18 cellular contexts compared by ENCODE assay signal in genomic region chr15:37791693-37792092, GRCh38.
DNase-seq lines count a peak whose midpoint lies in the region; ATAC-seq and TF ChIP-seq lines count a peak whose summit lies in the region.
"Had no signal": no experiment of that assay in that cellular context is flagged by ENCODE, and none has a peak within 500 bp of the region (broad histone marks: within the 10 kb centered on the region; RNA-seq: fewer than 3 reads in every experiment).

No MANE protein-coding gene starts in this region.

- no peaks in the 10 kb centered on the region for H3K79me1 ChIP-seq in neuronal stem cell (ENCODE audit: low read depth, low read length)

- no peak overlapping the region for H2BK120ac ChIP-seq in neuronal stem cell (ENCODE audit: low read depth, low read length)

- DNase-seq in SK-N-SH (no peak), KBM-7 (peak; percentile 9), endodermal cell (no peak), neuronal stem cell (ENCODE audit: low spot score) (no peak), NCI-H446 treated with DMSO at 0.1 percent for 48 hours (lab: John Stamatoyannopoulos, UW) (no peak), ecto neural progenitor cell (ENCODE audit: low spot score) (no peak)
- no peak for DNase-seq in activated T-helper 2 cell treated with anti-CD3 and anti-CD28 coated beads, Interferon-gamma antibody, Interleukin-2, Interleukin-4, amounts not matched to agents 10 μg/mL and 5 μg/mL and 100 μg/mL, durations not matched to agents 14 hours and 24 hours and 36 hours (ENCODE audit: low spot score)
- DNase-seq: AML-193; H7; NCI-H1105; NCI-H2081; NCI-H510A; NK-92 treated with Interleukin-12 subunit alpha and Interleukin-12 subunit beta, amount 100 ng/mL, for 24 hours; SHP77 treated with DMSO at 0.1 percent for 48 hours had no signal

- H4K8ac ChIP-seq in neuronal stem cell (ENCODE audit: low read depth, low read length): no peak overlapping the region

- H3K27ac ChIP-seq in SK-N-SH (ENCODE audit: low read depth in 2 of 2, low read length in 1 of 2) (peak overlapping the region in 1 of 2 experiments; percentile 34; a peak in 1 of 4 replicates), endodermal cell (ENCODE audit: low read depth, low read length) (no peak overlapping the region), neuronal stem cell (replicated peaks; ENCODE audit: low read length) (no peak overlapping the region)
- H3K27ac ChIP-seq: RWPE1, SK-N-MC had no signal

- no peak overlapping the region for H4K91ac ChIP-seq in neuronal stem cell (ENCODE audit: low read depth, low read length, poor library complexity)

- H2AK5ac ChIP-seq in neuronal stem cell (ENCODE audit: low read depth, low read length): no peak overlapping the region

- no peak overlapping the region for H2BK5ac ChIP-seq in neuronal stem cell (ENCODE audit: low read length)

- H3K4me1 ChIP-seq in SK-N-SH (ENCODE audit: control insufficient read depth in 1 of 2, insufficient read depth in 2 of 2, low read depth in 1 of 2, low read length in 1 of 2): peaks cover 15 to 30% of the 10 kb centered on the region in 2 experiments; a peak in 2 of 4 replicates
- no peaks in the 10 kb centered on the region for H3K4me1 ChIP-seq in endodermal cell (ENCODE audit: control insufficient read depth, insufficient read depth, low read length)
- peaks cover 0 to 17% of the 10 kb centered on the region in 2 donors for H3K4me1 ChIP-seq in neuronal stem cell (ENCODE audit: control insufficient read depth in 2 of 2, insufficient read depth in 1 of 2, low read depth in 1 of 2, low read length in 2 of 2)

- TF ChIP-seq EP300 in SK-N-SH (IDR thresholded peaks at IDR 0.05; ENCODE audit: borderline replicate concordance in 1 of 2, low read depth in 1 of 2, low read length in 1 of 2): no peak

- peaks cover 5% of the 10 kb centered on the region for H3K9me3 Mint-ChIP-seq in endodermal cell
- H3K9me3 Mint-ChIP-seq in activated T-helper 2 cell treated with anti-CD3 and anti-CD28 coated beads, Interferon-gamma antibody, Interleukin-2, Interleukin-4, amounts not matched to agents 10 μg/mL and 5 μg/mL and 100 μg/mL, durations not matched to agents 14 hours and 24 hours and 36 hours: no peaks in the 10 kb centered on the region

- no peak overlapping the region for H2BK15ac ChIP-seq in neuronal stem cell (ENCODE audit: low read length)

- POLR2A ChIA-PET in SK-N-SH (lab: Yijun Ruan, JAX): no interaction called here

- peak overlapping the region; percentile 35 for H2BK12ac ChIP-seq in neuronal stem cell (ENCODE audit: low read length)

- peak overlapping the region; percentile 38; the same call in 1 of the 2 replicates for H2AFZ ChIP-seq in SK-N-SH (ENCODE audit: low read depth)
- H2AFZ ChIP-seq in neuronal stem cell (ENCODE audit: low read length): peak overlapping the region; percentile 58

- H3K9ac ChIP-seq in SK-N-SH (no peak overlapping the region), endodermal cell (ENCODE audit: extremely low read depth, low read length, poor library complexity, severe bottlenecking) (no peak overlapping the region), neuronal stem cell (ENCODE audit: low read depth, low read length, poor library complexity) (no peak overlapping the region)

- H3K9me2 ChIP-seq in SK-N-SH: no peaks in the 10 kb centered on the region; the same call in 1 of the 2 replicates

- no peak overlapping the region for H3K4ac ChIP-seq in neuronal stem cell (ENCODE audit: low read length)

- 92% methylated on average over 3 of the region's 3 CpGs for WGBS in SK-N-SH (ENCODE audit: low lambda C conversion rate)
- WGBS in endodermal cell (ENCODE audit: insufficient coverage in 1 of 2, insufficient read length in 1 of 2), 2 experiments: 88 to 89% methylated on average over 1 to 3 of the region's 3 CpGs
- WGBS in neuronal stem cell (ENCODE audit: extremely low coverage in 2 of 2, insufficient read length in 2 of 2, insufficient replicate concordance in 1 of 2), 2 donors: no CpG with 5 or more reads among the region's 3 CpGs

- in situ Hi-C loops in KBM-7 (cut with MboI; ENCODE audit: low pct_unique_long_range_greater_than_20kb, low sequenced_read_pairs): no loop called here

- H3K79me2 ChIP-seq in SK-N-SH (ENCODE audit: insufficient read depth): no peaks in the 10 kb centered on the region

- intact Hi-C loops in activated T-helper 2 cell treated with anti-CD3 and anti-CD28 coated beads, Interferon-gamma antibody, Interleukin-2, Interleukin-4, amounts not matched to agents 10 μg/mL and 5 μg/mL and 100 μg/mL, durations not matched to agents 14 hours and 24 hours and 36 hours (cut with micrococcal nuclease): no loop called here

- H3K27me3 ChIP-seq in SK-N-SH (ENCODE audit: insufficient read depth) (no peaks in the 10 kb centered on the region), endodermal cell (ENCODE audit: control insufficient read depth, insufficient read depth, low read length, poor library complexity, severe bottlenecking) (no peaks in the 10 kb centered on the region), neuronal stem cell (ENCODE audit: control insufficient read depth in 3 of 3, insufficient read depth in 3 of 3, low read depth in 1 of 3, low read length in 3 of 3) (no peaks in the 10 kb centered on the region)

- no peak overlapping the region for H3K4me3 Mint-ChIP-seq in endodermal cell
- no peak overlapping the region for H3K4me3 Mint-ChIP-seq in activated T-helper 2 cell treated with anti-CD3 and anti-CD28 coated beads, Interferon-gamma antibody, Interleukin-2, Interleukin-4, amounts not matched to agents 10 μg/mL and 5 μg/mL and 100 μg/mL, durations not matched to agents 14 hours and 24 hours and 36 hours (ENCODE audit: low read depth)
- H3K4me3 Mint-ChIP-seq: CD14-positive monocyte had no signal

- no peak overlapping the region for H3K14ac ChIP-seq in neuronal stem cell (ENCODE audit: low read length)

- H3K27me3 Mint-ChIP-seq in endodermal cell (ENCODE audit: insufficient read depth): no peaks in the 10 kb centered on the region
- H3K27me3 Mint-ChIP-seq in activated T-helper 2 cell treated with anti-CD3 and anti-CD28 coated beads, Interferon-gamma antibody, Interleukin-2, Interleukin-4, amounts not matched to agents 10 μg/mL and 5 μg/mL and 100 μg/mL, durations not matched to agents 14 hours and 24 hours and 36 hours (ENCODE audit: low read depth): no peaks in the 10 kb centered on the region

- H3K4me2 ChIP-seq in SK-N-SH (no peak overlapping the region), neuronal stem cell (ENCODE audit: insufficient read depth, low read length, poor library complexity, severe bottlenecking) (no peak overlapping the region)

- TF ChIP-seq CTCF in SK-N-SH (IDR thresholded peaks at IDR 0.05) (no peak), endodermal cell (conservative IDR thresholded peaks at IDR 0.05) (no peak)

- H3F3A ChIP-seq in SK-N-SH (replicated peaks; ENCODE audit: insufficient read depth): peaks cover 4% of the 10 kb centered on the region

- H3K9me3 ChIP-seq in SK-N-SH: no peaks in the 10 kb centered on the region
- H3K9me3 ChIP-seq in endodermal cell (ENCODE audit: control insufficient read depth, low read length): peaks cover 8% of the 10 kb centered on the region
- no peaks in the 10 kb centered on the region for H3K9me3 ChIP-seq in neuronal stem cell (replicated peaks in 1 of 2; ENCODE audit: control insufficient read depth in 2 of 2, insufficient read depth in 1 of 2, low read depth in 1 of 2, low read length in 2 of 2)

- CTCF ChIA-PET in SK-N-SH (lab: Yijun Ruan, JAX): interaction anchor here (1.0 to 5.2 kb wide), 4 partner anchors 10 to 658 kb away, joined by 3 to 74 read pairs (median 26); no protein-coding TSS in a partner anchor

- peaks cover 2% of the 10 kb centered on the region for H3K36me3 Mint-ChIP-seq in endodermal cell (ENCODE audit: low read depth)
- no peaks in the 10 kb centered on the region for H3K36me3 Mint-ChIP-seq in activated T-helper 2 cell treated with anti-CD3 and anti-CD28 coated beads, Interferon-gamma antibody, Interleukin-2, Interleukin-4, amounts not matched to agents 10 μg/mL and 5 μg/mL and 100 μg/mL, durations not matched to agents 14 hours and 24 hours and 36 hours (ENCODE audit: low read depth)
- H3K36me3 Mint-ChIP-seq: CD14-positive monocyte had no signal

- no peak for ATAC-seq in SK-N-SH treated with all-trans-retinoic acid at 6 μM for 48 hours

- no peak for TF ChIP-seq RAD21 in SK-N-SH (IDR thresholded peaks at IDR 0.05; ENCODE audit: low read length)

- peak overlapping the region; percentile 24 for H3K27ac Mint-ChIP-seq in endodermal cell
- no peak overlapping the region for H3K27ac Mint-ChIP-seq in activated T-helper 2 cell treated with anti-CD3 and anti-CD28 coated beads, Interferon-gamma antibody, Interleukin-2, Interleukin-4, amounts not matched to agents 10 μg/mL and 5 μg/mL and 100 μg/mL, durations not matched to agents 14 hours and 24 hours and 36 hours
- H3K27ac Mint-ChIP-seq: CD14-positive monocyte had no signal

- no peaks in the 10 kb centered on the region for H3K36me3 ChIP-seq in SK-N-SH (replicated peaks in 1 of 2; ENCODE audit: control insufficient read depth in 1 of 2, insufficient read depth in 2 of 2, low read length in 1 of 2)
- H3K36me3 ChIP-seq in endodermal cell (ENCODE audit: control insufficient read depth, insufficient read depth, low read length): no peaks in the 10 kb centered on the region
- H3K36me3 ChIP-seq in neuronal stem cell (replicated peaks in 1 of 2; ENCODE audit: control insufficient read depth in 2 of 2, insufficient read depth in 2 of 2, low read length in 2 of 2): no peaks in the 10 kb centered on the region

- no peak overlapping the region for H3K4me3 ChIP-seq in SK-N-SH (ENCODE audit: low read depth in 2 of 2, low read length in 1 of 2)
- H3K4me3 ChIP-seq in endodermal cell (ENCODE audit: low read length): no peak overlapping the region
- H3K4me3 ChIP-seq in neuronal stem cell (ENCODE audit: low read length in 2 of 2): no peak overlapping the region
- H3K4me3 ChIP-seq: SK-N-MC had no signal

- H3K23ac ChIP-seq in neuronal stem cell (ENCODE audit: low read depth, low read length, poor library complexity): no peak overlapping the region

- H3K18ac ChIP-seq in neuronal stem cell (ENCODE audit: low read length): no peak overlapping the region

- H3K4me1 Mint-ChIP-seq in endodermal cell: peaks cover 29% of the 10 kb centered on the region
- H3K4me1 Mint-ChIP-seq in activated T-helper 2 cell treated with anti-CD3 and anti-CD28 coated beads, Interferon-gamma antibody, Interleukin-2, Interleukin-4, amounts not matched to agents 10 μg/mL and 5 μg/mL and 100 μg/mL, durations not matched to agents 14 hours and 24 hours and 36 hours (ENCODE audit: low read depth): no peaks in the 10 kb centered on the region
- H3K4me1 Mint-ChIP-seq: CD14-positive monocyte had no signal

- H4K20me1 ChIP-seq in SK-N-SH (ENCODE audit: insufficient read depth): no peaks in the 10 kb centered on the region

TF ChIP-seq in SK-N-SH treated with all-trans-retinoic acid at 6 μM for 48 hours, 23 proteins besides CTCF, POLR2A, EP300 and RAD21 (continues in another document):
- TF ChIP-seq OSR1 (CRISPR knock-in tag; IDR thresholded peaks at IDR 0.05): no peak
- TF ChIP-seq ISL1 (CRISPR knock-in tag; IDR thresholded peaks at IDR 0.05): no peak
- no peak for TF ChIP-seq RARB (CRISPR knock-in tag; IDR thresholded peaks at IDR 0.05)
- no peak for TF ChIP-seq TOX (CRISPR knock-in tag; IDR thresholded peaks at IDR 0.05; ENCODE audit: borderline replicate concordance)
- TF ChIP-seq BACH2 (CRISPR knock-in tag; IDR thresholded peaks at IDR 0.05; ENCODE audit: borderline replicate concordance): no peak
- TF ChIP-seq TCF4 (CRISPR knock-in tag; IDR thresholded peaks at IDR 0.05; ENCODE audit: borderline replicate concordance): no peak
- TF ChIP-seq GLIS3 (CRISPR knock-in tag; IDR thresholded peaks at IDR 0.05): no peak
